In genomic region chr4:132316738-132317137, GRCh38 we compare ENCODE assay signal across 8 cellular contexts.
"Had no signal": no experiment of that assay in that cellular context is flagged by ENCODE, and none has a peak within 500 bp of the region (broad histone marks: within the 10 kb centered on the region; RNA-seq: fewer than 3 reads in every experiment).

No MANE protein-coding gene starts in this region.

- DNase-seq: H9, HCEC 1CT, IMR-90 had no signal

- FAIRE-seq: H1, H54, HTR-8/SVneo, K562 had no signal

- H2AFZ ChIP-seq: GM23338 had no signal

- ATAC-seq: GM23338, K562 had no signal

- H3K4me3 ChIP-seq: GM23338, K562 had no signal

- H3K4me2 ChIP-seq: GM23338 had no signal
